18 cellular contexts compared by ENCODE assay signal in genomic region chr12:92558241-92558773, GRCh38.
DNase-seq lines count a peak whose midpoint lies in the region; ATAC-seq and TF ChIP-seq lines count a peak whose summit lies in the region.
"Had no signal": no experiment of that assay in that cellular context is flagged by ENCODE, and none has a peak within 500 bp of the region (broad histone marks: within the 10 kb centered on the region; RNA-seq: fewer than 3 reads in every experiment).

No MANE protein-coding gene starts in this region.

- no peak overlapping the region for H3K4me3 Mint-ChIP-seq in activated CD4-positive, alpha-beta T cell treated with anti-CD3 and anti-CD28 coated beads, Interleukin-2, amount 10 ng/mL, durations not matched to agents 7 days and 5 days
- peak overlapping the region; percentile 52 for H3K4me3 Mint-ChIP-seq in activated T-helper 1 cell treated with anti-CD3 and anti-CD28 coated beads, Interleukin-12 subunit alpha, Interleukin-12 subunit beta, Interleukin-2, Interleukin-4 antibody, amounts not matched to agents 30 ng/mL and 10 ng/mL and 1 ng/mL, durations not matched to agents 14 hours and 24 hours and 36 hours
- peak overlapping the region in 5 of 8 donors; percentile 9 to 42 (median 11) for H3K4me3 Mint-ChIP-seq in naive B cell

- peaks cover 18% of the 10 kb centered on the region for H3K36me3 Mint-ChIP-seq in activated CD4-positive, alpha-beta T cell treated with anti-CD3 and anti-CD28 coated beads, Interleukin-2, amount 10 ng/mL, durations not matched to agents 7 days and 5 days (ENCODE audit: low read depth)
- peaks cover 22% of the 10 kb centered on the region for H3K36me3 Mint-ChIP-seq in activated T-helper 1 cell treated with anti-CD3 and anti-CD28 coated beads, Interleukin-12 subunit alpha, Interleukin-12 subunit beta, Interleukin-2, Interleukin-4 antibody, amounts not matched to agents 30 ng/mL and 10 ng/mL and 1 ng/mL, durations not matched to agents 14 hours and 24 hours and 36 hours (ENCODE audit: low read depth)
- H3K36me3 Mint-ChIP-seq in naive B cell, result no peaks in the 10 kb centered on the region

- H3K4me1 Mint-ChIP-seq in activated CD4-positive, alpha-beta T cell treated with anti-CD3 and anti-CD28 coated beads, Interleukin-2, amount 10 ng/mL, durations not matched to agents 7 days and 5 days, result peaks cover 39% of the 10 kb centered on the region
- peaks cover 65% of the 10 kb centered on the region for H3K4me1 Mint-ChIP-seq in activated T-helper 1 cell treated with anti-CD3 and anti-CD28 coated beads, Interleukin-12 subunit alpha, Interleukin-12 subunit beta, Interleukin-2, Interleukin-4 antibody, amounts not matched to agents 30 ng/mL and 10 ng/mL and 1 ng/mL, durations not matched to agents 14 hours and 24 hours and 36 hours (ENCODE audit: low read depth)
- peaks cover 21 to 67% (median 59%) of the 10 kb centered on the region in 3 donors for H3K4me1 Mint-ChIP-seq in naive B cell

- CTCF ChIA-PET in activated CD4-positive, alpha-beta T cell treated with anti-CD3 and anti-CD28 coated beads, Interleukin-2, amount 10 ng/mL, durations not matched to agents 7 days and 5 days (lab: Charles Lee), result no interaction called here

- DNase-seq in activated CD4-positive, alpha-beta T cell treated with anti-CD3 and anti-CD28 coated beads, Interleukin-2, amount 10 ng/mL, durations not matched to agents 7 days and 5 days, result no peak
- DNase-seq in activated CD4-positive, alpha-beta T cell treated with anti-CD3 and anti-CD28 coated beads, Interleukin-2, amount 50 U/mL, for 48 hours, result no peak
- no peak for DNase-seq in activated T-helper 1 cell treated with anti-CD3 and anti-CD28 coated beads, Interleukin-12 subunit alpha, Interleukin-12 subunit beta, Interleukin-2, Interleukin-4 antibody, amounts not matched to agents 30 ng/mL and 10 ng/mL and 1 ng/mL, durations not matched to agents 14 hours and 24 hours and 36 hours (ENCODE audit: low spot score)
- DNase-seq in naive B cell (no peak), Ammon's horn (ENCODE audit: low spot score) (no peak), DMS79 (lab: John Stamatoyannopoulos, UW) (no peak)
- DNase-seq: cortex of kidney; immature natural killer cell; Karpas-422; mesendoderm; NCI-H1105 treated with DMSO at 0.1 percent for 48 hours; NCI-H2171; occipital lobe; stimulated activated CD4-positive, alpha-beta T cell treated with anti-CD3 and anti-CD28 coated beads, Interleukin-4, amount 100 ng/mL, for 24 hours; SW 1271; WERI-Rb-1 had no signal

- POLR2A ChIA-PET in activated CD4-positive, alpha-beta T cell treated with anti-CD3 and anti-CD28 coated beads, Interleukin-2, amount 10 ng/mL, durations not matched to agents 7 days and 5 days (lab: Charles Lee), result no interaction called here

- intact Hi-C loops in activated T-helper 1 cell treated with anti-CD3 and anti-CD28 coated beads, Interleukin-12 subunit alpha, Interleukin-12 subunit beta, Interleukin-2, Interleukin-4 antibody, amounts not matched to agents 30 ng/mL and 10 ng/mL and 1 ng/mL, durations not matched to agents 14 hours and 24 hours and 36 hours (cut with micrococcal nuclease), result loop anchor here (5.0 kb wide), 2 partner anchors 346 to 681 kb away; no protein-coding TSS in a partner anchor

- H3K27ac Mint-ChIP-seq in activated CD4-positive, alpha-beta T cell treated with anti-CD3 and anti-CD28 coated beads, Interleukin-2, amount 10 ng/mL, durations not matched to agents 7 days and 5 days, result peak overlapping the region; percentile 73
- H3K27ac Mint-ChIP-seq in activated T-helper 1 cell treated with anti-CD3 and anti-CD28 coated beads, Interleukin-12 subunit alpha, Interleukin-12 subunit beta, Interleukin-2, Interleukin-4 antibody, amounts not matched to agents 30 ng/mL and 10 ng/mL and 1 ng/mL, durations not matched to agents 14 hours and 24 hours and 36 hours, result peak overlapping the region; percentile 66
- peak overlapping the region in 3 of 6 donors; percentile 9 to 51 (median 27) for H3K27ac Mint-ChIP-seq in naive B cell

- H3K9me3 Mint-ChIP-seq in activated CD4-positive, alpha-beta T cell treated with anti-CD3 and anti-CD28 coated beads, Interleukin-2, amount 10 ng/mL, durations not matched to agents 7 days and 5 days, result peaks cover 26% of the 10 kb centered on the region
- peaks cover 25% of the 10 kb centered on the region for H3K9me3 Mint-ChIP-seq in activated T-helper 1 cell treated with anti-CD3 and anti-CD28 coated beads, Interleukin-12 subunit alpha, Interleukin-12 subunit beta, Interleukin-2, Interleukin-4 antibody, amounts not matched to agents 30 ng/mL and 10 ng/mL and 1 ng/mL, durations not matched to agents 14 hours and 24 hours and 36 hours
- H3K9me3 Mint-ChIP-seq in naive B cell, result peaks cover 0 to 7% (median 0%) of the 10 kb centered on the region in 7 donors
- H3K9me3 Mint-ChIP-seq: immature natural killer cell had no signal

- H3K27me3 Mint-ChIP-seq in activated CD4-positive, alpha-beta T cell treated with anti-CD3 and anti-CD28 coated beads, Interleukin-2, amount 10 ng/mL, durations not matched to agents 7 days and 5 days, result no peaks in the 10 kb centered on the region
- no peaks in the 10 kb centered on the region for H3K27me3 Mint-ChIP-seq in activated T-helper 1 cell treated with anti-CD3 and anti-CD28 coated beads, Interleukin-12 subunit alpha, Interleukin-12 subunit beta, Interleukin-2, Interleukin-4 antibody, amounts not matched to agents 30 ng/mL and 10 ng/mL and 1 ng/mL, durations not matched to agents 14 hours and 24 hours and 36 hours (ENCODE audit: insufficient read depth)
- no peaks in the 10 kb centered on the region for H3K27me3 Mint-ChIP-seq in naive B cell

- peak; percentile 34 for TF ChIP-seq POLR2A in GM18505 (IDR thresholded peaks at IDR 0.05; ENCODE audit: borderline replicate concordance, extremely low read depth, insufficient read depth, insufficient read length)

- no peak for ATAC-seq in GM18505 (IDR thresholded peaks at IDR 0.05; ENCODE audit: unreplicated experiment)
- no peak for ATAC-seq in naive B cell (ENCODE audit: low read depth in 2 of 2)
- ATAC-seq in HG03460 (IDR thresholded peaks at IDR 0.05; ENCODE audit: unreplicated experiment), result no peak
